In genomic region chr18:69686861-69687260, GRCh38 we compare ENCODE assay signal across 18 cellular contexts.
"Had no signal": no experiment of that assay in that cellular context is flagged by ENCODE, and none has a peak within 500 bp of the region (broad histone marks: within the 10 kb centered on the region; RNA-seq: fewer than 3 reads in every experiment).

No MANE protein-coding gene starts in this region.

- H3K27me3 ChIP-seq: adrenal gland, breast epithelium, esophagus squamous epithelium, gastrocnemius medialis, neutrophil, right lobe of liver, stomach, transverse colon had no signal

- DNase-seq: activated CD4-positive, alpha-beta T cell treated with anti-CD3 and anti-CD28 coated beads for 48 hours; activated CD8-positive, alpha-beta T cell treated with anti-CD3 and anti-CD28 coated beads, Interleukin-2, amount 10 ng/mL, durations not matched to agents 7 days and 5 days; activated gamma-delta T cell treated with Interleukin-2 at 50 U/mL for 16 hours; adrenal gland; esophagus squamous epithelium; gastrocnemius medialis; hypothalamus; left ventricle myocardium superior; mammary epithelial cell; right lobe of liver; stimulated activated CD4-positive, alpha-beta T cell treated with anti-CD3 and anti-CD28 coated beads, Interleukin-2, amount 100 ng/mL, for 24 hours; stomach; T1000; transverse colon had no signal

- H3K4me1 ChIP-seq: adrenal gland, breast epithelium, esophagus squamous epithelium, gastrocnemius medialis, right lobe of liver, stomach, transverse colon had no signal

- H3K27ac ChIP-seq: adrenal gland, breast epithelium, coronary artery, esophagus squamous epithelium, gastrocnemius medialis, neutrophil, right lobe of liver, skin epidermis, stomach, transverse colon had no signal

- H3K9me3 ChIP-seq: adrenal gland, breast epithelium, esophagus squamous epithelium, gastrocnemius medialis, neutrophil, right lobe of liver, stomach, transverse colon had no signal

- H3K4me3 ChIP-seq: adrenal gland, breast epithelium, coronary artery, esophagus squamous epithelium, gastrocnemius medialis, right lobe of liver, skin epidermis, stomach, transverse colon had no signal

- H3K36me3 ChIP-seq: adrenal gland, breast epithelium, esophagus squamous epithelium, gastrocnemius medialis, neutrophil, right lobe of liver, stomach, transverse colon had no signal
